In genomic region chr6:396126-396520, GRCh38 we compare ENCODE assay signal across 20 cellular contexts. TPM values are rescaled to one million over a fixed set of nuclear protein-coding genes. Genes with fewer than 3 reads are reported as not detected.
DNase-seq lines count a peak whose midpoint lies in the region; TF ChIP-seq lines count a peak whose summit lies in the region.
"Had no signal": no experiment of that assay in that cellular context is flagged by ENCODE, and none has a peak within 500 bp of the region (broad histone marks: within the 10 kb centered on the region; RNA-seq: fewer than 3 reads in every experiment).

No MANE protein-coding gene starts in this region.

- H3K4me1 ChIP-seq in BLaER1 treated with 17β-estradiol and CSF1 and Interleukin-3, amounts not matched to agents 10 nM and 100 nM, result peaks cover 34 to 84% (median 74%) of the 10 kb centered on the region in 10 experiments
- H3K4me1 ChIP-seq in MM.1S (ENCODE audit: low read length) (peaks cover 43% of the 10 kb centered on the region), breast epithelium (peaks cover 6 to 9% of the 10 kb centered on the region in 2 donors)

- peaks cover 66% of the 10 kb centered on the region for H3K36me3 Mint-ChIP-seq in T-helper 1 cell treated with Interleukin-12 subunit alpha and Interleukin-12 subunit beta and Interleukin-4 antibody, amounts not matched to agents 30 μg/mL and 1 μg/mL, for 36 hours (ENCODE audit: low read depth)
- peaks cover 84% of the 10 kb centered on the region for H3K36me3 Mint-ChIP-seq in activated naive CD8-positive, alpha-beta T cell treated with anti-CD3 and anti-CD28 coated beads for 36 hours
- H3K36me3 Mint-ChIP-seq: neural progenitor cell had no signal

- intact Hi-C loops in breast epithelium (cut with DNase I; ENCODE audit: low total_unique reads), result no loop called here

- no peak overlapping the region for H3K9ac ChIP-seq in BLaER1 treated with 17β-estradiol and CSF1 and Interleukin-3, amounts not matched to agents 10 nM and 100 nM
- H3K9ac ChIP-seq in MM.1S (ENCODE audit: low read length), result peak overlapping the region; percentile 100
- H3K9ac ChIP-seq: neural progenitor cell had no signal

- no peak overlapping the region for H3K4me3 ChIP-seq in BLaER1 treated with 17β-estradiol and CSF1 and Interleukin-3, amounts not matched to agents 10 nM and 100 nM
- peak overlapping the region; percentile 98 for H3K4me3 ChIP-seq in MM.1S (ENCODE audit: low read length)
- H3K4me3 ChIP-seq in breast epithelium, result no peak overlapping the region
- H3K4me3 ChIP-seq: K562, neural progenitor cell, Peyer's patch, prostate gland, SK-N-MC had no signal

- peaks cover 66% of the 10 kb centered on the region for H3K4me1 Mint-ChIP-seq in T-helper 1 cell treated with Interleukin-12 subunit alpha and Interleukin-12 subunit beta and Interleukin-4 antibody, amounts not matched to agents 30 μg/mL and 1 μg/mL, for 36 hours (ENCODE audit: low read depth)
- peaks cover 63% of the 10 kb centered on the region for H3K4me1 Mint-ChIP-seq in activated naive CD8-positive, alpha-beta T cell treated with anti-CD3 and anti-CD28 coated beads for 36 hours

- peak overlapping the region; percentile 68 for H3K27ac Mint-ChIP-seq in T-helper 1 cell treated with Interleukin-12 subunit alpha and Interleukin-12 subunit beta and Interleukin-4 antibody, amounts not matched to agents 30 μg/mL and 1 μg/mL, for 36 hours
- H3K27ac Mint-ChIP-seq in activated naive CD8-positive, alpha-beta T cell treated with anti-CD3 and anti-CD28 coated beads for 36 hours, result peak overlapping the region; percentile 98
- H3K27ac Mint-ChIP-seq: effector memory CD8-positive, alpha-beta T cell; neural progenitor cell had no signal

- H3K79me2 ChIP-seq in MM.1S (ENCODE audit: low read length), result peaks cover 95% of the 10 kb centered on the region

- H3F3A ChIP-seq in MM.1S (ENCODE audit: insufficient read depth, low read length), result peaks cover 87% of the 10 kb centered on the region

- no peaks in the 10 kb centered on the region for H3K9me3 ChIP-seq in BLaER1 treated with 17β-estradiol and CSF1 and Interleukin-3, amounts not matched to agents 10 nM and 100 nM (replicated peaks in 1 of 11)
- H3K9me3 ChIP-seq in MM.1S (replicated peaks; ENCODE audit: insufficient read depth, low read length) (no peaks in the 10 kb centered on the region), breast epithelium (no peaks in the 10 kb centered on the region)
- H3K9me3 ChIP-seq: Peyer's patch, prostate gland had no signal

- no peak overlapping the region for H3K27ac ChIP-seq in BLaER1 treated with 17β-estradiol and CSF1 and Interleukin-3, amounts not matched to agents 10 nM and 100 nM
- H3K27ac ChIP-seq in MM.1S (ENCODE audit: low read length) (peak overlapping the region; percentile 78), breast epithelium (no peak overlapping the region)
- H3K27ac ChIP-seq: 22Rv1, neural progenitor cell, prostate gland, SK-N-MC had no signal

- H3K9me3 Mint-ChIP-seq in T-helper 1 cell treated with Interleukin-12 subunit alpha and Interleukin-12 subunit beta and Interleukin-4 antibody, amounts not matched to agents 30 μg/mL and 1 μg/mL, for 36 hours, result no peaks in the 10 kb centered on the region
- no peaks in the 10 kb centered on the region for H3K9me3 Mint-ChIP-seq in activated naive CD8-positive, alpha-beta T cell treated with anti-CD3 and anti-CD28 coated beads for 36 hours
- H3K9me3 Mint-ChIP-seq: effector memory CD8-positive, alpha-beta T cell; neural progenitor cell had no signal

- peak overlapping the region; percentile 98 for H3K4me3 Mint-ChIP-seq in T-helper 1 cell treated with Interleukin-12 subunit alpha and Interleukin-12 subunit beta and Interleukin-4 antibody, amounts not matched to agents 30 μg/mL and 1 μg/mL, for 36 hours
- H3K4me3 Mint-ChIP-seq in activated naive CD8-positive, alpha-beta T cell treated with anti-CD3 and anti-CD28 coated beads for 36 hours, result peak overlapping the region; percentile 98
- H3K4me3 Mint-ChIP-seq: effector memory CD8-positive, alpha-beta T cell; neural progenitor cell had no signal

- peaks cover 23 to 69% (median 62%) of the 10 kb centered on the region in 11 experiments for H3K36me3 ChIP-seq in BLaER1 treated with 17β-estradiol and CSF1 and Interleukin-3, amounts not matched to agents 10 nM and 100 nM
- H3K36me3 ChIP-seq in MM.1S (replicated peaks; ENCODE audit: insufficient read depth, low read length) (peaks cover 46% of the 10 kb centered on the region), breast epithelium (no peaks in the 10 kb centered on the region)
- H3K36me3 ChIP-seq: neural progenitor cell, Peyer's patch, prostate gland had no signal

- peaks cover 0 to 47% (median 0%) of the 10 kb centered on the region in 11 experiments; a peak in 8 of 22 replicates for H3K27me3 ChIP-seq in BLaER1 treated with 17β-estradiol and CSF1 and Interleukin-3, amounts not matched to agents 10 nM and 100 nM
- H3K27me3 ChIP-seq in MM.1S (replicated peaks; ENCODE audit: insufficient read depth, low read length) (no peaks in the 10 kb centered on the region), breast epithelium (peaks cover 11 to 54% of the 10 kb centered on the region in 2 donors)

- no peaks in the 10 kb centered on the region for H3K27me3 Mint-ChIP-seq in T-helper 1 cell treated with Interleukin-12 subunit alpha and Interleukin-12 subunit beta and Interleukin-4 antibody, amounts not matched to agents 30 μg/mL and 1 μg/mL, for 36 hours (ENCODE audit: low read depth)
- peaks cover 19% of the 10 kb centered on the region for H3K27me3 Mint-ChIP-seq in activated naive CD8-positive, alpha-beta T cell treated with anti-CD3 and anti-CD28 coated beads for 36 hours

- TF ChIP-seq POLR2A in breast epithelium (IDR thresholded peaks at IDR 0.05) (no peak), erythroblast (IDR thresholded peaks at IDR 0.05; ENCODE audit: low read length) (no peak)

- TF ChIP-seq CTCF in MM.1S (IDR thresholded peaks at IDR 0.05; ENCODE audit: low read length) (no peak), breast epithelium (IDR thresholded peaks at IDR 0.05) (no peak)

- H3K4me2 ChIP-seq in BLaER1 treated with 17β-estradiol and CSF1 and Interleukin-3, amounts not matched to agents 10 nM and 100 nM, result peak overlapping the region; percentile 40 to 100 (median 96)
- H3K4me2 ChIP-seq in MM.1S (ENCODE audit: low read depth, low read length), result peak overlapping the region; percentile 89
- H3K4me2 ChIP-seq: neural progenitor cell had no signal

- no peaks in the 10 kb centered on the region for H3K9me2 ChIP-seq in MM.1S (replicated peaks; ENCODE audit: insufficient read depth, low read length)

- H2AFZ ChIP-seq in MM.1S (ENCODE audit: low read length), result no peak overlapping the region
- H2AFZ ChIP-seq: neural progenitor cell had no signal

- DNase-seq in T-helper 1 cell (no peak), MM.1S (no peak), breast epithelium (ENCODE audit: low spot score in 2 of 2) (no peak), erythroblast (lab: John Stamatoyannopoulos, UW) (no peak), HUDEP-2 (lab: John Stamatoyannopoulos, UW; ENCODE audit: unreplicated experiment in 76 of 76) (no peak)
- no peak for DNase-seq in activated naive CD8-positive, alpha-beta T cell treated with anti-CD3 and anti-CD28 coated beads for 36 hours
- DNase-seq: activated CD4-positive, alpha-beta T cell treated with anti-CD3 and anti-CD28 coated beads for 1 hour; effector memory CD8-positive, alpha-beta T cell; NCI-H187; NCI-H226; Peyer's patch; stimulated activated CD4-positive, alpha-beta T cell treated with anti-CD3 and anti-CD28 coated beads, Interleukin-2, amount 100 ng/mL, for 24 hours; T1000 had no signal

- H4K20me1 ChIP-seq in BLaER1 treated with 17β-estradiol and CSF1 and Interleukin-3, amounts not matched to agents 10 nM and 100 nM, result peaks cover 0 to 91% (median 52%) of the 10 kb centered on the region in 11 experiments; a peak in 19 of 22 replicates
- H4K20me1 ChIP-seq in MM.1S (ENCODE audit: insufficient read depth, low read length), result peaks cover 75% of the 10 kb centered on the region

RNA-seq across cellular contexts. Expression of gene IRF4, which starts 4.6 kb away (rescaled TPM):
- 100 to 1,000 TPM; 432 to 438 TPM for total RNA-seq in activated naive CD8-positive, alpha-beta T cell treated with anti-CD3 and anti-CD28 coated beads for 36 hours
- total RNA-seq in breast epithelium, result 10 to 100 TPM in 2 of 3 donors, 1 to 10 TPM in 1; 9.1 to 25.2 (median 13.0) TPM

Comparison
In these comparisons a context has a peak if more than half of its experiments do, and no peak if none do; other contexts are left out.
1. RNA of gene IRF4, which starts 4.6 kb away (total RNA-seq): 432 to 438 TPM in activated naive CD8-positive, alpha-beta T cell treated with anti-CD3 and anti-CD28 coated beads for 36 hours; 9.1 to 25.2 TPM in breast epithelium; every median in the first group is over 10 times any median in the second.